ENCODE assay signal across 16 cellular contexts in the genomic region with DNA sequence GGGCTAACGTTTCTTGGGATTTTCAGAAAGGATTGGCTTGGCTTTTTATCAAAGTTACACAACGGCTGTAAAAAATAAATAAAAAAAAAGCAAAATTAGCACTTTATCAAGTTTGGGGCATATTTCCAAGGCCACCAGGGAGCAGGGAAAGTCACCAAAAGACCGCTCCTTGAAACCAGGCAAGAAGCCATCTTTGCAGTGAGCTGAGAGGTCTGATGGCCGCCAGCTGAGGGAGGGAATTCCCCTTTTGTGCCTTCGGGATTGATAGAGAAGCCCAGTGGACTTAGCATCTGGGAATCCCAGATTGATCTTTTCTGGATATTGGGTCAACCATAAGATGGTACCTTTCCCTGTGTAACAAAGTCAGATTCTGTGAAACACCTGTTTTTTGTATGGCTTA.
DNase-seq lines count a peak whose midpoint lies in the region; ATAC-seq and TF ChIP-seq lines count a peak whose summit lies in the region.
"Had no signal": no experiment of that assay in that cellular context is flagged by ENCODE, and none has a peak within 500 bp of the region (broad histone marks: within the 10 kb centered on the region; RNA-seq: fewer than 3 reads in every experiment).

No MANE protein-coding gene starts in this region.

- DNase-seq in H4 (ENCODE audit: low spot score) = peak; percentile 10
- DNase-seq in adipocyte (ENCODE audit: low read depth) = no peak
- DNase-seq in left lung = no peak
- DNase-seq in stimulated activated CD8-positive, alpha-beta memory T cell treated with anti-CD3 and anti-CD28 coated beads, Interleukin-4, amount 100 ng/mL, for 48 hours = no peak
- no peak for DNase-seq in RKO (ENCODE audit: low spot score)
- DNase-seq in NCI-H2227 (lab: John Stamatoyannopoulos, UW; ENCODE audit: unreplicated experiment) = no peak
- DNase-seq: BE2C; CD4-positive, alpha-beta memory T cell; GOT3; KBM-7; NCI-H1048; NCI-H446 treated with DMSO at 0.1 percent for 48 hours; NCI-H748 treated with DMSO at 0.1 percent for 48 hours; Peyer's patch had no signal

- H3K27me3 ChIP-seq in adipocyte (replicated peaks; ENCODE audit: control insufficient read depth, insufficient read depth, low read length) (no peaks in the 10 kb centered on the region), left lung (no peaks in the 10 kb centered on the region), subcutaneous abdominal adipose tissue (ENCODE audit: control insufficient read depth in 5 of 5, insufficient read depth in 4 of 5, low read length in 5 of 5) (no peaks in the 10 kb centered on the region)
- H3K27me3 ChIP-seq: BE2C, Peyer's patch had no signal

- no peak overlapping the region for H3K9ac ChIP-seq in adipocyte (ENCODE audit: low read length)
- H3K9ac ChIP-seq in subcutaneous abdominal adipose tissue (ENCODE audit: low read length in 5 of 5) = peak overlapping the region in 1 of 5 donors; percentile 5

- H3K36me3 ChIP-seq in adipocyte (ENCODE audit: control insufficient read depth, insufficient read depth, low read length, severe bottlenecking) (no peaks in the 10 kb centered on the region), left lung (no peaks in the 10 kb centered on the region), subcutaneous abdominal adipose tissue (ENCODE audit: control insufficient read depth in 5 of 5, insufficient read depth in 5 of 5, low read length in 5 of 5) (no peaks in the 10 kb centered on the region)
- H3K36me3 ChIP-seq: BE2C, Peyer's patch had no signal

- H3K4me3 ChIP-seq in adipocyte (ENCODE audit: low read length) (peak overlapping the region; percentile 65), left lung (no peak overlapping the region), subcutaneous abdominal adipose tissue (ENCODE audit: low read depth in 1 of 5, low read length in 5 of 5) (peak overlapping the region in 3 of 5 donors; percentile 3 to 41 (median 26))
- H3K4me3 ChIP-seq: Peyer's patch had no signal

- no peak for TF ChIP-seq CTCF in left lung (IDR thresholded peaks at IDR 0.05)

- intact Hi-C loops in left lung (cut with DNase I) = no loop called here

- peaks cover 22% of the 10 kb centered on the region for H3K4me1 ChIP-seq in adipocyte (ENCODE audit: control insufficient read depth, insufficient read depth, low read length)
- peaks cover 3 to 13% of the 10 kb centered on the region in 2 donors for H3K4me1 ChIP-seq in left lung
- H3K4me1 ChIP-seq in subcutaneous abdominal adipose tissue (ENCODE audit: control insufficient read depth in 5 of 5, insufficient read depth in 5 of 5, low read length in 5 of 5) = peaks cover 0 to 24% (median 13%) of the 10 kb centered on the region in 5 donors
- H3K4me1 ChIP-seq: BE2C had no signal

- H3K9me3 ChIP-seq in adipocyte (ENCODE audit: control insufficient read depth, low read length) = no peaks in the 10 kb centered on the region
- no peaks in the 10 kb centered on the region for H3K9me3 ChIP-seq in left lung
- no peaks in the 10 kb centered on the region for H3K9me3 ChIP-seq in subcutaneous abdominal adipose tissue (ENCODE audit: control insufficient read depth in 5 of 5, low read length in 5 of 5)
- H3K9me3 ChIP-seq: BE2C, Peyer's patch had no signal

- peak; percentile 32 for ATAC-seq in left lung

- no peak overlapping the region for H3K27ac ChIP-seq in left lung
- H3K27ac ChIP-seq in subcutaneous abdominal adipose tissue (ENCODE audit: low read depth, low read length) = no peak overlapping the region
- H3K27ac ChIP-seq: HL-60 had no signal

Comparison
In these comparisons a context has a peak if more than half of its experiments do, and no peak if none do; other contexts are left out.
1. H3K4me3 ChIP-seq: peak in adipocyte (single experiment) and subcutaneous abdominal adipose tissue (3 of 5); none in left lung (0 of 2).